ENCODE assay signal across 9 cellular contexts in the genomic region with DNA sequence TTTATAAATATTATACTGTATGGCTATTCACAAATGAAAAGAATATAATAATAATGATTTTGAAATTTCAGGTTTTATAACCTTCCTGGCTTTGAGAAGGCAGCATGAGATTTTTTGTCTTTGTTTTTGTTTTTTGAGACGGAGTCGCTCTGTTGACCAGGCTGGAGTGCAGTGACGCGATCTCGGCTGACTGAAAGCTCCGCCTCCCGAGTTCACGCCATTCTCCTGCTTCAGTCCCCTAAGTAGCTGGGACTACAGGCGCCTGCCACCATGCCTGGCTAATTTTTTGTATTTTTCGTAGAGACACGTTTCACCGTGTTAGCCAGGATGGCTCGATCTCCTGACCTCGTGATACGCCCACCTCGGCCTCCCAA.
DNase-seq lines count a peak whose midpoint lies in the region; ATAC-seq, FAIRE-seq and TF ChIP-seq lines count a peak whose summit lies in the region.
"Had no signal": no experiment of that assay in that cellular context is flagged by ENCODE, and none has a peak within 500 bp of the region (broad histone marks: within the 10 kb centered on the region; RNA-seq: fewer than 3 reads in every experiment).

No MANE protein-coding gene starts in this region.

- H3K36me3 ChIP-seq in neuronal stem cell (replicated peaks in 1 of 2; ENCODE audit: control insufficient read depth in 2 of 2, insufficient read depth in 2 of 2, low read length in 2 of 2), result no peaks in the 10 kb centered on the region

- no peaks in the 10 kb centered on the region for H3K9me3 Mint-ChIP-seq in natural killer cell treated with Interleukin-12 subunit alpha and Interleukin-12 subunit beta and Interleukin-15 and Interleukin-18, amount 100 ng/mL, for 72 hours

- H2AK5ac ChIP-seq in neuronal stem cell (ENCODE audit: low read depth, low read length), result no peak overlapping the region

- no peaks in the 10 kb centered on the region for H3K27me3 ChIP-seq in neuronal stem cell (ENCODE audit: control insufficient read depth in 3 of 3, insufficient read depth in 3 of 3, low read depth in 1 of 3, low read length in 3 of 3)

- H2AFZ ChIP-seq in neuronal stem cell (ENCODE audit: low read length), result no peak overlapping the region

- no peak overlapping the region for H3K14ac ChIP-seq in neuronal stem cell (ENCODE audit: low read length)

- no peaks in the 10 kb centered on the region for H3K4me1 ChIP-seq in neuronal stem cell (ENCODE audit: control insufficient read depth in 2 of 2, insufficient read depth in 1 of 2, low read depth in 1 of 2, low read length in 2 of 2)

- no peak for TF ChIP-seq CTCF in AG09319 (IDR thresholded peaks at IDR 0.05; ENCODE audit: low read depth, low read length)

- ATAC-seq in natural killer cell treated with Interleukin-12 subunit alpha and Interleukin-12 subunit beta and Interleukin-15 and Interleukin-18, amount 100 ng/mL, for 72 hours, result peak; percentile 67 to 73
- no peak for ATAC-seq in GM21526 (IDR thresholded peaks at IDR 0.05; ENCODE audit: low FRiP score, unreplicated experiment)

- H2BK15ac ChIP-seq in neuronal stem cell (ENCODE audit: low read length), result no peak overlapping the region

- no peak overlapping the region for H3K23ac ChIP-seq in neuronal stem cell (ENCODE audit: low read depth, low read length, poor library complexity)

- H3K4me2 ChIP-seq in neuronal stem cell (ENCODE audit: insufficient read depth, low read length, poor library complexity, severe bottlenecking), result no peak overlapping the region

- no CpG with 5 or more reads among the region's 16 CpGs for WGBS in neuronal stem cell (ENCODE audit: extremely low coverage in 2 of 2, insufficient read length in 2 of 2, insufficient replicate concordance in 1 of 2), 2 donors

- H4K91ac ChIP-seq in neuronal stem cell (ENCODE audit: low read depth, low read length, poor library complexity), result no peak overlapping the region

- peak overlapping the region; percentile 95 for H3K4me3 Mint-ChIP-seq in natural killer cell treated with Interleukin-12 subunit alpha and Interleukin-12 subunit beta and Interleukin-15 and Interleukin-18, amount 100 ng/mL, for 72 hours

- peaks cover 0 to 2% of the 10 kb centered on the region in 2 donors for H3K9me3 ChIP-seq in neuronal stem cell (replicated peaks in 1 of 2; ENCODE audit: control insufficient read depth in 2 of 2, insufficient read depth in 1 of 2, low read depth in 1 of 2, low read length in 2 of 2)

- H2BK5ac ChIP-seq in neuronal stem cell (ENCODE audit: low read length), result no peak overlapping the region

- no peaks in the 10 kb centered on the region for H3K79me1 ChIP-seq in neuronal stem cell (ENCODE audit: low read depth, low read length)

- no peak overlapping the region for H2BK12ac ChIP-seq in neuronal stem cell (ENCODE audit: low read length)

- FAIRE-seq in GM12892 (lab: Jason Lieb, UNC), result no peak

- H3K27ac Mint-ChIP-seq in natural killer cell treated with Interleukin-12 subunit alpha and Interleukin-12 subunit beta and Interleukin-15 and Interleukin-18, amount 100 ng/mL, for 72 hours, result peak overlapping the region; percentile 91 to 100

- peak; percentile 2 for DNase-seq in AG09319 (ENCODE audit: extremely low read depth, low read depth)
- peak; percentile 82 for DNase-seq in NCI-H2029 (lab: John Stamatoyannopoulos, UW)
- peak; percentile 53 for DNase-seq in amniotic epithelial cell (ENCODE audit: low read depth)
- peak; percentile 80 for DNase-seq in natural killer cell treated with Interleukin-12 subunit alpha and Interleukin-12 subunit beta and Interleukin-15 and Interleukin-18, amount 100 ng/mL, for 72 hours (ENCODE audit: low spot score)
- no peak for DNase-seq in neuronal stem cell (ENCODE audit: low spot score)
- DNase-seq in NCI-H446 treated with DMSO at 0.1 percent for 48 hours (lab: John Stamatoyannopoulos, UW), result no peak
- DNase-seq in GM12892 (ENCODE audit: insufficient read length), result no peak

- no peak overlapping the region for H3K4me3 ChIP-seq in neuronal stem cell (ENCODE audit: low read length in 2 of 2)
- H3K4me3 ChIP-seq: SK-N-MC had no signal

- H3K9ac ChIP-seq in neuronal stem cell (ENCODE audit: low read depth, low read length, poor library complexity), result no peak overlapping the region

- no peak overlapping the region for H3K27ac ChIP-seq in neuronal stem cell (replicated peaks; ENCODE audit: low read length)
- H3K27ac ChIP-seq: SK-N-MC had no signal

- no peak overlapping the region for H3K18ac ChIP-seq in neuronal stem cell (ENCODE audit: low read length)

- H2BK120ac ChIP-seq in neuronal stem cell (ENCODE audit: low read depth, low read length), result no peak overlapping the region

- no peaks in the 10 kb centered on the region for H3K27me3 Mint-ChIP-seq in natural killer cell treated with Interleukin-12 subunit alpha and Interleukin-12 subunit beta and Interleukin-15 and Interleukin-18, amount 100 ng/mL, for 72 hours

- H3K36me3 Mint-ChIP-seq in natural killer cell treated with Interleukin-12 subunit alpha and Interleukin-12 subunit beta and Interleukin-15 and Interleukin-18, amount 100 ng/mL, for 72 hours, result peaks cover 15% of the 10 kb centered on the region

- H4K8ac ChIP-seq in neuronal stem cell (ENCODE audit: low read depth, low read length), result no peak overlapping the region

- H3K4me1 Mint-ChIP-seq in natural killer cell treated with Interleukin-12 subunit alpha and Interleukin-12 subunit beta and Interleukin-15 and Interleukin-18, amount 100 ng/mL, for 72 hours (ENCODE audit: low read depth in 2 of 2), result peaks cover 6 to 22% of the 10 kb centered on the region in 2 donors

- TF ChIP-seq POLR2A in GM12892 (IDR thresholded peaks at IDR 0.05; ENCODE audit: low read depth, low read length), result no peak

- H3K4ac ChIP-seq in neuronal stem cell (ENCODE audit: low read length), result no peak overlapping the region

Comparison
In these comparisons a context has a peak if more than half of its experiments do, and no peak if none do; other contexts are left out.
1. DNase-seq: peak in AG09319 (single experiment), NCI-H2029 (single experiment), amniotic epithelial cell (single experiment) and natural killer cell treated with Interleukin-12 subunit alpha and Interleukin-12 subunit beta and Interleukin-15 and Interleukin-18, amount 100 ng/mL, for 72 hours (single experiment); none in neuronal stem cell (single experiment), NCI-H446 treated with DMSO at 0.1 percent for 48 hours (single experiment) and GM12892 (single experiment).